22 cellular contexts compared by ENCODE assay signal in genomic region chr16:19933740-19934139, GRCh38. TPM values are rescaled to one million over a fixed set of nuclear protein-coding genes. Genes with fewer than 3 reads are reported as not detected.
"Had no signal": no experiment of that assay in that cellular context is flagged by ENCODE, and none has a peak within 500 bp of the region (broad histone marks: within the 10 kb centered on the region; RNA-seq: fewer than 3 reads in every experiment).

No MANE protein-coding gene starts in this region.

- H3K27ac ChIP-seq: dorsolateral prefrontal cortex, gastrocnemius medialis, heart right ventricle, left lung, lower lobe of right lung, ovary, right atrium auricular region, thyroid gland, upper lobe of left lung, uterus had no signal

- H3K4me1 Mint-ChIP-seq: memory B cell, mesothelial cell of epicardium, natural killer cell, neural crest cell had no signal

- H3K4me1 ChIP-seq: gastrocnemius medialis, heart right ventricle, left lung, lower lobe of right lung, right atrium auricular region, thyroid gland, upper lobe of left lung, uterus had no signal

- H3K4me3 ChIP-seq: dorsolateral prefrontal cortex, gastrocnemius medialis, heart right ventricle, left lung, lower lobe of right lung, ovary, right atrium auricular region, thyroid gland, upper lobe of left lung, uterus had no signal

- ATAC-seq: esophagus mucosa, gastrocnemius medialis, heart right ventricle, left lung, lower lobe of right lung, natural killer cell had no signal

- H3K9me3 Mint-ChIP-seq: natural killer cell had no signal

- H3K9me3 ChIP-seq: gastrocnemius medialis, heart right ventricle, left lung, lower lobe of right lung, ovary, right atrium auricular region, thyroid gland, upper lobe of left lung, uterus had no signal

- H3K27ac Mint-ChIP-seq: memory B cell, mesothelial cell of epicardium, natural killer cell had no signal

- FAIRE-seq: endometrium, keratinocyte, small intestine had no signal

- H3K36me3 ChIP-seq: gastrocnemius medialis, heart right ventricle, left lung, lower lobe of right lung, ovary, right atrium auricular region, thyroid gland, upper lobe of left lung, uterus had no signal

- H3K27me3 ChIP-seq: gastrocnemius medialis, ovary, right atrium auricular region, thyroid gland, upper lobe of left lung, uterus had no signal

- DNase-seq: cortex of kidney; dorsolateral prefrontal cortex; effector memory CD4-positive, alpha-beta T cell; gastrocnemius medialis; heart right ventricle; left lung; lower lobe of right lung; natural killer cell; ovary; small intestine; stimulated activated CD4-positive, alpha-beta T cell treated with anti-CD3 and anti-CD28 coated beads, Interleukin-12 subunit alpha, Interleukin-12 subunit beta, amount 100 ng/mL, for 4 hours; stimulated activated naive CD4-positive, alpha-beta T cell treated with Interleukin-2 at 50 U/mL for 16 hours; thyroid gland; upper lobe of left lung; uterus had no signal

- H3K36me3 Mint-ChIP-seq: memory B cell, mesothelial cell of epicardium, natural killer cell had no signal

- H3K4me3 Mint-ChIP-seq: memory B cell, mesothelial cell of epicardium, natural killer cell, neural crest cell had no signal

RNA-seq across cellular contexts. Expression of gene GPRC5B, which starts 49.1 kb away (rescaled TPM):
- total RNA-seq: natural killer cell had no signal
